In genomic region chr15:71114887-71115566, GRCh38 we compare ENCODE assay signal across 1 cellular context.
TF ChIP-seq lines count a peak whose summit lies in the region.

TSS of gene THSD4 (plus strand) at chr15:71115471.

TF ChIP-seq in WTC11, 78 proteins besides CTCF, POLR2A, EP300 and RAD21 (continued from another document):
- TF ChIP-seq ZNF532 (CRISPR knock-in tag; IDR thresholded peaks at IDR 0.05; ENCODE audit: borderline replicate concordance) (no peak), ZBTB21 (CRISPR knock-in tag; IDR thresholded peaks at IDR 0.05; ENCODE audit: borderline replicate concordance) (0 out of 2 replicates have a peak, but pooled peaks have one; percentile 14), ZNF416 (CRISPR knock-in tag; IDR thresholded peaks at IDR 0.05) (no peak), SOX15 (CRISPR knock-in tag; IDR thresholded peaks at IDR 0.05) (no peak)
- TF ChIP-seq, protein P1, sequence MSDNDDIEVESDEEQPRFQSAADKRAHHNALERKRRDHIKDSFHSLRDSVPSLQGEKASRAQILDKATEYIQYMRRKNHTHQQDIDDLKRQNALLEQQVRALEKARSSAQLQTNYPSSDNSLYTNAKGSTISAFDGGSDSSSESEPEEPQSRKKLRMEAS (CRISPR knock-in tag; IDR thresholded peaks at IDR 0.05) = peak; percentile 60
